Comparison of ENCODE assay signal across 32 cellular contexts in the genomic region with DNA sequence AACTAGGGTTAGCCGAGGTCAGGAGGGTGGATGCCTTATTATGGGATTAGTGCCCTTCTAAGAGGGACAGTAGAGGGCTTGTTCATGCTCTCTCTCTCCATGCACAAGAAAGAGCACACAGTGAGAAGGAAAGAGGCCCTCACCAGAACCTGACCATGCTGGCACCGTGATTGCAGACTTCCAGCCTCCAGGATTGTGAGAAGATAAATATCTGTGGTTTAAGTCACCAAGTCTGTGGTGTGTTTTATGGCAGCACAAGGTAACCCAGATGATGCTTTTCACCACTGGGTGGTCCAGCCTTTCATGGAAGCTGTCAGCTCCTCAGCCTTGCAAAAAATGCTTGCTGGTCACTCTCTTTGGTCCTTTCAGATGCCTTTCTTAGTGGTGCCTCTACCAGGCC.
DNase-seq lines count a peak whose midpoint lies in the region; ATAC-seq and TF ChIP-seq lines count a peak whose summit lies in the region.
"Had no signal": no experiment of that assay in that cellular context is flagged by ENCODE, and none has a peak within 500 bp of the region (broad histone marks: within the 10 kb centered on the region; RNA-seq: fewer than 3 reads in every experiment).

No MANE protein-coding gene starts in this region.

- no peak overlapping the region for H3K14ac ChIP-seq in trophoblast cell (ENCODE audit: low read length)

- H3K4me2 ChIP-seq in trophoblast cell (ENCODE audit: low read length), result no peak overlapping the region
- H3K4me2 ChIP-seq: A549; BLaER1; BLaER1 treated with 17β-estradiol and CSF1 and Interleukin-3, amounts not matched to agents 10 nM and 100 nM had no signal

- no peak overlapping the region for H2BK5ac ChIP-seq in trophoblast cell (ENCODE audit: low read depth, low read length, poor library complexity)

- no peak overlapping the region for H2BK120ac ChIP-seq in trophoblast cell (ENCODE audit: insufficient read depth, low read length, poor library complexity)

- no peak overlapping the region for H3K4ac ChIP-seq in trophoblast cell (ENCODE audit: low read depth, low read length)

- H3K4me3 ChIP-seq in lung, result no peak overlapping the region
- no peak overlapping the region for H3K4me3 ChIP-seq in trophoblast cell (ENCODE audit: low read depth, low read length)
- H3K4me3 ChIP-seq: A549; BLaER1; BLaER1 treated with 17β-estradiol and CSF1 and Interleukin-3, amounts not matched to agents 10 nM and 100 nM had no signal

- no peak overlapping the region for H4K12ac ChIP-seq in trophoblast cell (ENCODE audit: low read depth, low read length)

- no peak overlapping the region for H3K9ac ChIP-seq in trophoblast cell (ENCODE audit: low read length)
- H3K9ac ChIP-seq: BLaER1; BLaER1 treated with 17β-estradiol and CSF1 and Interleukin-3, amounts not matched to agents 10 nM and 100 nM had no signal

- H3K18ac ChIP-seq in trophoblast cell (ENCODE audit: low read length), result no peak overlapping the region

- DNase-seq in NCI-H82 (lab: John Stamatoyannopoulos, UW) (peak; percentile 36), NCI-H82 treated with DMSO at 0.1 percent for 48 hours (lab: John Stamatoyannopoulos, UW; ENCODE audit: unreplicated experiment) (no peak), H4 (ENCODE audit: low spot score) (peak; percentile 13), lung (ENCODE audit: low spot score) (no peak), trophoblast cell (peak; percentile 56 to 77), C1 segment of cervical spinal cord (lab: John Stamatoyannopoulos, UW) (no peak)
- DNase-seq in stimulated activated naive CD8-positive, alpha-beta T cell treated with anti-CD3 and anti-CD28 coated beads, Interleukin-15, Interleukin-2, amounts not matched to agents 100 U/mL and 50 U/mL, for 24 hours, result no peak
- DNase-seq: 8988T; ACHN; AML-193; BE2C; Caco-2; Calu3; CD4-positive, alpha-beta memory T cell; CD4-positive, alpha-beta T cell; CD4-positive, CD25-positive, alpha-beta regulatory T cell; CD8-positive, alpha-beta memory T cell; CD8-positive, alpha-beta T cell; COR-L47; DMS 273 treated with DMSO at 0.1 percent for 48 hours; DMS153; DMS53; DMS79; DMS79 treated with DMSO at 0.1 percent for 48 hours; DND-41; EL had no signal

- 58 to 67% methylated on average over 2 of the region's 2 CpGs for WGBS in lung, 2 donors
- no CpG with 5 or more reads among the region's 2 CpGs for WGBS in trophoblast cell (ENCODE audit: extremely low coverage, insufficient coverage, insufficient read length)

- no peak overlapping the region for H3K27ac ChIP-seq in lung (ENCODE audit: low read depth in 1 of 2, low read length in 1 of 2)
- no peak overlapping the region for H3K27ac ChIP-seq in trophoblast cell (ENCODE audit: low read depth, low read length)
- H3K27ac ChIP-seq: 22Rv1; A549; BLaER1; BLaER1 treated with 17β-estradiol and CSF1 and Interleukin-3, amounts not matched to agents 10 nM and 100 nM; C4-2B had no signal

- H3K9me3 ChIP-seq in lung (ENCODE audit: control insufficient read depth in 2 of 2, insufficient read depth in 1 of 2, low read length in 1 of 2), result peaks cover 6 to 9% of the 10 kb centered on the region in 2 donors
- peaks cover 28% of the 10 kb centered on the region for H3K9me3 ChIP-seq in trophoblast cell (ENCODE audit: insufficient read depth, low read depth, low read length)
- H3K9me3 ChIP-seq: BE2C; BLaER1; BLaER1 treated with 17β-estradiol and CSF1 and Interleukin-3, amounts not matched to agents 10 nM and 100 nM; Caco-2 had no signal

- no peak overlapping the region for H3K23ac ChIP-seq in trophoblast cell (ENCODE audit: low read length)

- H2BK12ac ChIP-seq in trophoblast cell (ENCODE audit: low read length), result no peak overlapping the region

- no peaks in the 10 kb centered on the region for H3K4me1 ChIP-seq in lung (ENCODE audit: control insufficient read depth in 2 of 2, insufficient read depth in 2 of 2, low read length in 2 of 2)
- H3K4me1 ChIP-seq in trophoblast cell (ENCODE audit: control insufficient read depth in 1 of 2, insufficient read depth in 2 of 2, low read length in 2 of 2), result no peaks in the 10 kb centered on the region
- H3K4me1 ChIP-seq: A549; BE2C; BLaER1; BLaER1 treated with 17β-estradiol and CSF1 and Interleukin-3, amounts not matched to agents 10 nM and 100 nM; Caco-2 had no signal

- H2AFZ ChIP-seq in trophoblast cell (ENCODE audit: insufficient read depth, low read length, poor library complexity), result no peak overlapping the region

- no peak overlapping the region for H4K91ac ChIP-seq in trophoblast cell (ENCODE audit: low read depth, low read length)

- H3K79me2 ChIP-seq in trophoblast cell (ENCODE audit: control insufficient read depth, insufficient read depth, low read length, poor library complexity), result no peaks in the 10 kb centered on the region

- TF ChIP-seq CTCF in lung (IDR thresholded peaks at IDR 0.05; ENCODE audit: control extremely low read depth, extremely low read depth), result no peak

- H3K36me3 ChIP-seq in lung (ENCODE audit: control insufficient read depth in 2 of 2, insufficient read depth in 2 of 2, low read length in 2 of 2) (no peaks in the 10 kb centered on the region), trophoblast cell (ENCODE audit: control insufficient read depth in 1 of 2, insufficient read depth in 2 of 2, low read length in 2 of 2) (no peaks in the 10 kb centered on the region)
- H3K36me3 ChIP-seq: BE2C; BLaER1; BLaER1 treated with 17β-estradiol and CSF1 and Interleukin-3, amounts not matched to agents 10 nM and 100 nM had no signal

- H4K8ac ChIP-seq in trophoblast cell (ENCODE audit: low read depth, low read length), result no peak overlapping the region

- H3K27me3 ChIP-seq in lung (ENCODE audit: control insufficient read depth, insufficient read depth), result no peaks in the 10 kb centered on the region
- no peaks in the 10 kb centered on the region for H3K27me3 ChIP-seq in trophoblast cell (ENCODE audit: insufficient read depth, low read length)
- H3K27me3 ChIP-seq: BE2C; BLaER1; BLaER1 treated with 17β-estradiol and CSF1 and Interleukin-3, amounts not matched to agents 10 nM and 100 nM had no signal

- no peaks in the 10 kb centered on the region for H3K79me1 ChIP-seq in trophoblast cell (ENCODE audit: low read length)

- no peak overlapping the region for H2AK5ac ChIP-seq in trophoblast cell (ENCODE audit: low read length)

- ATAC-seq in lung (ENCODE audit: insufficient read depth, low FRiP score) (peak; percentile 19), HG03097 (IDR thresholded peaks at IDR 0.05; ENCODE audit: low FRiP score, unreplicated experiment) (no peak)
- ATAC-seq in stimulated activated naive CD8-positive, alpha-beta T cell treated with anti-CD3 and anti-CD28 coated beads, Interleukin-15, Interleukin-2, amounts not matched to agents 100 U/mL and 50 U/mL, for 24 hours, result no peak
- ATAC-seq: A549; CD8-positive, alpha-beta T cell had no signal

Comparison
In these comparisons a context has a peak if more than half of its experiments do, and no peak if none do; other contexts are left out.
1. DNase-seq: peak in NCI-H82 (single experiment), H4 (single experiment) and trophoblast cell (2 of 2); none in NCI-H82 treated with DMSO at 0.1 percent for 48 hours (single experiment), lung (single experiment), C1 segment of cervical spinal cord (0 of 14) and stimulated activated naive CD8-positive, alpha-beta T cell treated with anti-CD3 and anti-CD28 coated beads, Interleukin-15, Interleukin-2, amounts not matched to agents 100 U/mL and 50 U/mL, for 24 hours (single experiment).